Comparison of ENCODE assay signal across 1 cellular context in the genomic region with DNA sequence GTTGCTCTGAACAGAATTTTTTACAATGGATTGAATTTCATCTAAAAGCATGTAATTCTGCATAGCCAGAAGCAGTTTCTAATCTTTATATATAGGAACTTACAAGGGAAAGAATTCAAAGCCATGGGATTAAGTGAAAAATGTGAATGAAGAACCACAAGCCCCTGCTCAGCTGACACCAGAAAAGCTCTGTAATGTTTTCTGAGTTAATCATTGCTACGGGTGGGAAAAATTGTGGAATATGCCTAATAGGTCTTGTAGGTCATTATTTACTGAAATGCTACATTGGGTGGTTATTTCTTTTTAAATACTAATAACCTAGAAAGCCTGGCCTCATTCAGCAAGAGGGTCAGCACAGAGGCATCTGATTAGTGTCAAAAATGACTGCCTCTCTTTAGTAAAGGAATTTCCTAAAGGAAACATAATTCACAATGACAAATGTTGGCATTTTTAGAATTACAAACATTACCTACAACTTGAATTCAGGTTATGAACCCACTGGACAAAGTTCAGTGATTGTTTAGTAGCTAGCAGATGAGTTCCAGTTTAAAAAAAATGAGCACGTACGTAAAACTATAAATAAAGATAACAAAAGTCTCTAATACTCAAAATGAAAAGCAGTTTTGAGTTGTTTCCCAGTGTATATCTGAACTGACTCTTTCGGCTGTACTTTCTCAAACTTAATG.
TF ChIP-seq lines count a peak whose summit lies in the region.

No MANE protein-coding gene starts in this region.

TF ChIP-seq in HepG2, 621 proteins besides CTCF, POLR2A, EP300 and RAD21 (continued from another document and continues in another):
- TF ChIP-seq, protein P1, sequence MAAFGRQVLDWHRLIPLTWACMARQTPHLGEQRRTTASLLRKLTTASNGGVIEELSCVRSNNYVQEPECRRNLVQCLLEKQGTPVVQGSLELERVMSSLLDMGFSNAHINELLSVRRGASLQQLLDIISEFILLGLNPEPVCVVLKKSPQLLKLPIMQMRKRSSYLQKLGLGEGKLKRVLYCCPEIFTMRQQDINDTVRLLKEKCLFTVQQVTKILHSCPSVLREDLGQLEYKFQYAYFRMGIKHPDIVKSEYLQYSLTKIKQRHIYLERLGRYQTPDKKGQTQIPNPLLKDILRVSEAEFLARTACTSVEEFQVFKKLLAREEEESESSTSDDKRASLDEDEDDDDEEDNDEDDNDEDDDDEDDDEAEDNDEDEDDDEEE (CRISPR knock-in tag; IDR thresholded peaks at IDR 0.05) = no peak
- TF ChIP-seq, protein P2, sequence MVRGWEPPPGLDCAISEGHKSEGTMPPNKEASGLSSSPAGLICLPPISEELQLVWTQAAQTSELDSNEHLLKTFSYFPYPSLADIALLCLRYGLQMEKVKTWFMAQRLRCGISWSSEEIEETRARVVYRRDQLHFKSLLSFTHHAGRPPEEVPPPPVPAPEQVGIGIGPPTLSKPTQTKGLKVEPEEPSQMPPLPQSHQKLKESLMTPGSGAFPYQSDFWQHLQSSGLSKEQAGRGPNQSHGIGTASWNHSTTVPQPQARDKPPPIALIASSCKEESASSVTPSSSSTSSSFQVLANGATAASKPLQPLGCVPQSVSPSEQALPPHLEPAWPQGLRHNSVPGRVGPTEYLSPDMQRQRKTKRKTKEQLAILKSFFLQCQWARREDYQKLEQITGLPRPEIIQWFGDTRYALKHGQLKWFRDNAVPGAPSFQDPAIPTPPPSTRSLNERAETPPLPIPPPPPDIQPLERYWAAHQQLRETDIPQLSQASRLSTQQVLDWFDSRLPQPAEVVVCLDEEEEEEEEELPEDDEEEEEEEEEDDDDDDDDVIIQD (CRISPR knock-in tag; IDR thresholded peaks at IDR 0.05; ENCODE audit: low read depth) = peak; percentile 62; the same call in 1 of the 2 replicates
- TF ChIP-seq, protein P3, sequence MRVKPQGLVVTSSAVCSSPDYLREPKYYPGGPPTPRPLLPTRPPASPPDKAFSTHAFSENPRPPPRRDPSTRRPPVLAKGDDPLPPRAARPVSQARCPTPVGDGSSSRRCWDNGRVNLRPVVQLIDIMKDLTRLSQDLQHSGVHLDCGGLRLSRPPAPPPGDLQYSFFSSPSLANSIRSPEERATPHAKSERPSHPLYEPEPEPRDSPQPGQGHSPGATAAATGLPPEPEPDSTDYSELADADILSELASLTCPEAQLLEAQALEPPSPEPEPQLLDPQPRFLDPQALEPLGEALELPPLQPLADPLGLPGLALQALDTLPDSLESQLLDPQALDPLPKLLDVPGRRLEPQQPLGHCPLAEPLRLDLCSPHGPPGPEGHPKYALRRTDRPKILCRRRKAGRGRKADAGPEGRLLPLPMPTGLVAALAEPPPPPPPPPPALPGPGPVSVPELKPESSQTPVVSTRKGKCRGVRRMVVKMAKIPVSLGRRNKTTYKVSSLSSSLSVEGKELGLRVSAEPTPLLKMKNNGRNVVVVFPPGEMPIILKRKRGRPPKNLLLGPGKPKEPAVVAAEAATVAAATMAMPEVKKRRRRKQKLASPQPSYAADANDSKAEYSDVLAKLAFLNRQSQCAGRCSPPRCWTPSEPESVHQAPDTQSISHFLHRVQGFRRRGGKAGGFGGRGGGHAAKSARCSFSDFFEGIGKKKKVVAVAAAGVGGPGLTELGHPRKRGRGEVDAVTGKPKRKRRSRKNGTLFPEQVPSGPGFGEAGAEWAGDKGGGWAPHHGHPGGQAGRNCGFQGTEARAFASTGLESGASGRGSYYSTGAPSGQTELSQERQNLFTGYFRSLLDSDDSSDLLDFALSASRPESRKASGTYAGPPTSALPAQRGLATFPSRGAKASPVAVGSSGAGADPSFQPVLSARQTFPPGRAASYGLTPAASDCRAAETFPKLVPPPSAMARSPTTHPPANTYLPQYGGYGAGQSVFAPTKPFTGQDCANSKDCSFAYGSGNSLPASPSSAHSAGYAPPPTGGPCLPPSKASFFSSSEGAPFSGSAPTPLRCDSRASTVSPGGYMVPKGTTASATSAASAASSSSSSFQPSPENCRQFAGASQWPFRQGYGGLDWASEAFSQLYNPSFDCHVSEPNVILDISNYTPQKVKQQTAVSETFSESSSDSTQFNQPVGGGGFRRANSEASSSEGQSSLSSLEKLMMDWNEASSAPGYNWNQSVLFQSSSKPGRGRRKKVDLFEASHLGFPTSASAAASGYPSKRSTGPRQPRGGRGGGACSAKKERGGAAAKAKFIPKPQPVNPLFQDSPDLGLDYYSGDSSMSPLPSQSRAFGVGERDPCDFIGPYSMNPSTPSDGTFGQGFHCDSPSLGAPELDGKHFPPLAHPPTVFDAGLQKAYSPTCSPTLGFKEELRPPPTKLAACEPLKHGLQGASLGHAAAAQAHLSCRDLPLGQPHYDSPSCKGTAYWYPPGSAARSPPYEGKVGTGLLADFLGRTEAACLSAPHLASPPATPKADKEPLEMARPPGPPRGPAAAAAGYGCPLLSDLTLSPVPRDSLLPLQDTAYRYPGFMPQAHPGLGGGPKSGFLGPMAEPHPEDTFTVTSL (CRISPR knock-in tag; IDR thresholded peaks at IDR 0.05; ENCODE audit: borderline replicate concordance) = peak; percentile 16; the same call in 1 of the 2 replicates
- no peak for TF ChIP-seq KDM1A (CRISPR knock-in tag; IDR thresholded peaks at IDR 0.05)
- no peak for TF ChIP-seq MEF2D (CRISPR knock-in tag; IDR thresholded peaks at IDR 0.05)
- TF ChIP-seq HMG20A (CRISPR knock-in tag; IDR thresholded peaks at IDR 0.05; ENCODE audit: borderline replicate concordance) = peak; percentile 14; the same call in 1 of the 2 replicates
- peak; percentile 22; the same call in 1 of the 2 replicates for TF ChIP-seq ELF3 (CRISPR knock-in tag; IDR thresholded peaks at IDR 0.05)
- no peak for TF ChIP-seq ZIK1 (CRISPR knock-in tag; IDR thresholded peaks at IDR 0.05; ENCODE audit: borderline replicate concordance, low read depth)
- TF ChIP-seq ZNF317 (CRISPR knock-in tag; IDR thresholded peaks at IDR 0.05) = 0 out of 2 replicates have a peak, but pooled peaks have one; percentile 33
- TF ChIP-seq, protein P4, sequence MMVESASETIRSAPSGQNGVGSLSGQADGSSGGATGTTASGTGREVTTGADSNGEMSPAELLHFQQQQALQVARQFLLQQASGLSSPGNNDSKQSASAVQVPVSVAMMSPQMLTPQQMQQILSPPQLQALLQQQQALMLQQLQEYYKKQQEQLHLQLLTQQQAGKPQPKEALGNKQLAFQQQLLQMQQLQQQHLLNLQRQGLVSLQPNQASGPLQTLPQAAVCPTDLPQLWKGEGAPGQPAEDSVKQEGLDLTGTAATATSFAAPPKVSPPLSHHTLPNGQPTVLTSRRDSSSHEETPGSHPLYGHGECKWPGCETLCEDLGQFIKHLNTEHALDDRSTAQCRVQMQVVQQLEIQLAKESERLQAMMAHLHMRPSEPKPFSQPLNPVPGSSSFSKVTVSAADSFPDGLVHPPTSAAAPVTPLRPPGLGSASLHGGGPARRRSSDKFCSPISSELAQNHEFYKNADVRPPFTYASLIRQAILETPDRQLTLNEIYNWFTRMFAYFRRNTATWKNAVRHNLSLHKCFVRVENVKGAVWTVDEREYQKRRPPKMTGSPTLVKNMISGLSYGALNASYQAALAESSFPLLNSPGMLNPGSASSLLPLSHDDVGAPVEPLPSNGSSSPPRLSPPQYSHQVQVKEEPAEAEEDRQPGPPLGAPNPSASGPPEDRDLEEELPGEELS (CRISPR knock-in tag; IDR thresholded peaks at IDR 0.05) = peak; percentile 40; the same call in 1 of the 2 replicates
- no peak for TF ChIP-seq FOXC1 (CRISPR knock-in tag; IDR thresholded peaks at IDR 0.05; ENCODE audit: borderline replicate concordance)
- no peak for TF ChIP-seq ELF4 (CRISPR knock-in tag; IDR thresholded peaks at IDR 0.05; ENCODE audit: borderline replicate concordance)
- 0 out of 2 replicates have a peak, but pooled peaks have one; percentile 43 for TF ChIP-seq POGZ (CRISPR knock-in tag; IDR thresholded peaks at IDR 0.05)
- TF ChIP-seq RARA (CRISPR knock-in tag; IDR thresholded peaks at IDR 0.05) = peak; percentile 88
- TF ChIP-seq ZNF720 (CRISPR knock-in tag; IDR thresholded peaks at IDR 0.05) = no peak
- TF ChIP-seq, protein P5, sequence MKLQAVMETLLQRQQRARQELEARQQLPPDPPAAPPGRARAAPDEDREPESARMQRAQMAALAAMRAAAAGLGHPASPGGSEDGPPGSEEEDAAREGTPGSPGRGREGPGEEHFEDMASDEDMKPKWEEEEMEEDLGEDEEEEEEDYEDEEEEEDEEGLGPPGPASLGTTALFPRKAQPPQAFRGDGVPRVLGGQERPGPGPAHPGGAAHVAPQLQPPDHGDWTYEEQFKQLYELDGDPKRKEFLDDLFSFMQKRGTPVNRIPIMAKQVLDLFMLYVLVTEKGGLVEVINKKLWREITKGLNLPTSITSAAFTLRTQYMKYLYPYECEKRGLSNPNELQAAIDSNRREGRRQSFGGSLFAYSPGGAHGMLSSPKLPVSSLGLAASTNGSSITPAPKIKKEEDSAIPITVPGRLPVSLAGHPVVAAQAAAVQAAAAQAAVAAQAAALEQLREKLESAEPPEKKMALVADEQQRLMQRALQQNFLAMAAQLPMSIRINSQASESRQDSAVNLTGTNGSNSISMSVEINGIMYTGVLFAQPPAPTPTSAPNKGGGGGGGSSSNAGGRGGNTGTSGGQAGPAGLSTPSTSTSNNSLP (IDR thresholded peaks at IDR 0.05; ENCODE audit: low read depth, low read length) = peak; percentile 74
- no peak for TF ChIP-seq BRD4 (CRISPR knock-in tag; IDR thresholded peaks at IDR 0.05)
- TF ChIP-seq, protein P6, sequence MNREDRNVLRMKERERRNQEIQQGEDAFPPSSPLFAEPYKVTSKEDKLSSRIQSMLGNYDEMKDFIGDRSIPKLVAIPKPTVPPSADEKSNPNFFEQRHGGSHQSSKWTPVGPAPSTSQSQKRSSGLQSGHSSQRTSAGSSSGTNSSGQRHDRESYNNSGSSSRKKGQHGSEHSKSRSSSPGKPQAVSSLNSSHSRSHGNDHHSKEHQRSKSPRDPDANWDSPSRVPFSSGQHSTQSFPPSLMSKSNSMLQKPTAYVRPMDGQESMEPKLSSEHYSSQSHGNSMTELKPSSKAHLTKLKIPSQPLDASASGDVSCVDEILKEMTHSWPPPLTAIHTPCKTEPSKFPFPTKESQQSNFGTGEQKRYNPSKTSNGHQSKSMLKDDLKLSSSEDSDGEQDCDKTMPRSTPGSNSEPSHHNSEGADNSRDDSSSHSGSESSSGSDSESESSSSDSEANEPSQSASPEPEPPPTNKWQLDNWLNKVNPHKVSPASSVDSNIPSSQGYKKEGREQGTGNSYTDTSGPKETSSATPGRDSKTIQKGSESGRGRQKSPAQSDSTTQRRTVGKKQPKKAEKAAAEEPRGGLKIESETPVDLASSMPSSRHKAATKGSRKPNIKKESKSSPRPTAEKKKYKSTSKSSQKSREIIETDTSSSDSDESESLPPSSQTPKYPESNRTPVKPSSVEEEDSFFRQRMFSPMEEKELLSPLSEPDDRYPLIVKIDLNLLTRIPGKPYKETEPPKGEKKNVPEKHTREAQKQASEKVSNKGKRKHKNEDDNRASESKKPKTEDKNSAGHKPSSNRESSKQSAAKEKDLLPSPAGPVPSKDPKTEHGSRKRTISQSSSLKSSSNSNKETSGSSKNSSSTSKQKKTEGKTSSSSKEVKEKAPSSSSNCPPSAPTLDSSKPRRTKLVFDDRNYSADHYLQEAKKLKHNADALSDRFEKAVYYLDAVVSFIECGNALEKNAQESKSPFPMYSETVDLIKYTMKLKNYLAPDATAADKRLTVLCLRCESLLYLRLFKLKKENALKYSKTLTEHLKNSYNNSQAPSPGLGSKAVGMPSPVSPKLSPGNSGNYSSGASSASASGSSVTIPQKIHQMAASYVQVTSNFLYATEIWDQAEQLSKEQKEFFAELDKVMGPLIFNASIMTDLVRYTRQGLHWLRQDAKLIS (CRISPR knock-in tag; IDR thresholded peaks at IDR 0.05) = no peak
- TF ChIP-seq DPF2 (CRISPR knock-in tag; IDR thresholded peaks at IDR 0.05; ENCODE audit: borderline replicate concordance, low read depth) = peak; percentile 32; the same call in 1 of the 2 replicates
- TF ChIP-seq, protein P7, sequence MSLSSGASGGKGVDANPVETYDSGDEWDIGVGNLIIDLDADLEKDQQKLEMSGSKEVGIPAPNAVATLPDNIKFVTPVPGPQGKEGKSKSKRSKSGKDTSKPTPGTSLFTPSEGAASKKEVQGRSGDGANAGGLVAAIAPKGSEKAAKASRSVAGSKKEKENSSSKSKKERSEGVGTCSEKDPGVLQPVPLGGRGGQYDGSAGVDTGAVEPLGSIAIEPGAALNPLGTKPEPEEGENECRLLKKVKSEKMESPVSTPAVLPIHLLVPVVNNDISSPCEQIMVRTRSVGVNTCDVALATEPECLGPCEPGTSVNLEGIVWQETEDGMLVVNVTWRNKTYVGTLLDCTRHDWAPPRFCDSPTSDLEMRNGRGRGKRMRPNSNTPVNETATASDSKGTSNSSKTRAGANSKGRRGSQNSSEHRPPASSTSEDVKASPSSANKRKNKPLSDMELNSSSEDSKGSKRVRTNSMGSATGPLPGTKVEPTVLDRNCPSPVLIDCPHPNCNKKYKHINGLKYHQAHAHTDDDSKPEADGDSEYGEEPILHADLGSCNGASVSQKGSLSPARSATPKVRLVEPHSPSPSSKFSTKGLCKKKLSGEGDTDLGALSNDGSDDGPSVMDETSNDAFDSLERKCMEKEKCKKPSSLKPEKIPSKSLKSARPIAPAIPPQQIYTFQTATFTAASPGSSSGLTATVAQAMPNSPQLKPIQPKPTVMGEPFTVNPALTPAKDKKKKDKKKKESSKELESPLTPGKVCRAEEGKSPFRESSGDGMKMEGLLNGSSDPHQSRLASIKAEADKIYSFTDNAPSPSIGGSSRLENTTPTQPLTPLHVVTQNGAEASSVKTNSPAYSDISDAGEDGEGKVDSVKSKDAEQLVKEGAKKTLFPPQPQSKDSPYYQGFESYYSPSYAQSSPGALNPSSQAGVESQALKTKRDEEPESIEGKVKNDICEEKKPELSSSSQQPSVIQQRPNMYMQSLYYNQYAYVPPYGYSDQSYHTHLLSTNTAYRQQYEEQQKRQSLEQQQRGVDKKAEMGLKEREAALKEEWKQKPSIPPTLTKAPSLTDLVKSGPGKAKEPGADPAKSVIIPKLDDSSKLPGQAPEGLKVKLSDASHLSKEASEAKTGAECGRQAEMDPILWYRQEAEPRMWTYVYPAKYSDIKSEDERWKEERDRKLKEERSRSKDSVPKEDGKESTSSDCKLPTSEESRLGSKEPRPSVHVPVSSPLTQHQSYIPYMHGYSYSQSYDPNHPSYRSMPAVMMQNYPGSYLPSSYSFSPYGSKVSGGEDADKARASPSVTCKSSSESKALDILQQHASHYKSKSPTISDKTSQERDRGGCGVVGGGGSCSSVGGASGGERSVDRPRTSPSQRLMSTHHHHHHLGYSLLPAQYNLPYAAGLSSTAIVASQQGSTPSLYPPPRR (CRISPR knock-in tag; IDR thresholded peaks at IDR 0.05; ENCODE audit: borderline replicate concordance) = peak; percentile 20; the same call in 1 of the 2 replicates
- TF ChIP-seq PHF21A (CRISPR knock-in tag; IDR thresholded peaks at IDR 0.05) = 0 out of 2 replicates have a peak, but pooled peaks have one; percentile 32
- TF ChIP-seq SOX13 (IDR thresholded peaks at IDR 0.05) = no peak
- peak in 1 of 2 experiments; percentile 75; a peak in 2 of 4 replicates for TF ChIP-seq SOX13 (CRISPR knock-in tag; conservative IDR thresholded peaks at IDR 0.05 in 1 of 2, IDR thresholded peaks at IDR 0.05 in 1 of 2)
- peak; percentile 70 for TF ChIP-seq ASH2L (IDR thresholded peaks at IDR 0.05; ENCODE audit: insufficient read length, low read depth, low read length)
- no peak for TF ChIP-seq KLF12 (CRISPR knock-in tag; IDR thresholded peaks at IDR 0.05; ENCODE audit: borderline replicate concordance)
